ENCODE assay signal across 30 cellular contexts in the genomic region with DNA sequence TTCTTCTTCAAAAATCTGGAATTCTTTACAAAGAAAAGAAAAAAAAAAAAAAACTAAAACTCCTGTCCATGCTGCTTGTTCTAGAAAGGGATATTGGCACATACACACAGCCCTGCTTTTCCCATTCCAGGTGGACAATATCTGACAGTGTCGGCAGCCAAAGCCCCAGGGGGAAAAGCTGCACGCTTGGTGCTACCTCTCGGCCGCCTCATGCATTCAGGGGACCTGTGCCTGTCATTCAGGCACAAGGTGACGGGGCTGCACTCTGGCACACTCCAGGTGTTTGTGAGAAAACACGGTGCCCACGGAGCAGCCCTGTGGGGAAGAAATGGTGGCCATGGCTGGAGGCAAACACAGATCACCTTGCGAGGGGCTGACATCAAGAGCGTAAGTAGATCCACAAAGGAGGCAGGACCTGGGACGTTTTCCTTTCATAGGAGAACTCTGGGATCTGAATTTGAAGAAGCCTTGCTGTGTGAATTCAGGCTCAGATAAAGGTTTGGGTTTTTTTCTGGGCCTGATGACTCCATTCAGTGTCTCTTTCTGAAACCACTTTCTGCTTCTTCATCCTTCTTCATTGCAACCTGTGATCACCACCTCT.
DNase-seq lines count a peak whose midpoint lies in the region; ATAC-seq and TF ChIP-seq lines count a peak whose summit lies in the region.
"Had no signal": no experiment of that assay in that cellular context is flagged by ENCODE, and none has a peak within 500 bp of the region (broad histone marks: within the 10 kb centered on the region; RNA-seq: fewer than 3 reads in every experiment).

No MANE protein-coding gene starts in this region.

- H3K4me3 Mint-ChIP-seq in neural progenitor cell, result no peak overlapping the region
- H3K4me3 Mint-ChIP-seq in activated CD4-positive, alpha-beta T cell treated with anti-CD3 and anti-CD28 coated beads, Interleukin-2, amount 10 ng/mL, durations not matched to agents 24 days and 14 days, result no peak overlapping the region
- H3K4me3 Mint-ChIP-seq: activated CD8-positive, alpha-beta memory T cell treated with anti-CD3 and anti-CD28 coated beads, Interleukin-2, amount 10 ng/mL, durations not matched to agents 7 days and 5 days; CD8-positive, alpha-beta T cell; natural killer cell; stimulated activated naive B cell treated with anti-CD40 and anti-IgM and Interleukin-4, amounts not matched to agents 10 μg/mL and 1 μg/mL and 100 μg/mL, for 72 hours had no signal

- H3K27ac ChIP-seq in heart left ventricle, result no peak overlapping the region
- no peak overlapping the region for H3K27ac ChIP-seq in left ventricle myocardium inferior (replicated peaks)
- H3K27ac ChIP-seq in neural progenitor cell, result no peak overlapping the region
- H3K27ac ChIP-seq in esophagus squamous epithelium, result no peak overlapping the region
- H3K27ac ChIP-seq: adrenal gland, parathyroid adenoma, right lobe of liver, vagina, WERI-Rb-1 had no signal

- H3K9me3 Mint-ChIP-seq in neural progenitor cell, result no peaks in the 10 kb centered on the region
- H3K9me3 Mint-ChIP-seq in activated CD4-positive, alpha-beta T cell treated with anti-CD3 and anti-CD28 coated beads, Interleukin-2, amount 10 ng/mL, durations not matched to agents 24 days and 14 days, result no peaks in the 10 kb centered on the region
- H3K9me3 Mint-ChIP-seq: CD8-positive, alpha-beta T cell; stimulated activated naive B cell treated with anti-CD40 and anti-IgM and Interleukin-4, amounts not matched to agents 10 μg/mL and 1 μg/mL and 100 μg/mL, for 72 hours had no signal

- H3K27me3 Mint-ChIP-seq in neural progenitor cell (ENCODE audit: insufficient read depth, low read depth), result no peaks in the 10 kb centered on the region
- H3K27me3 Mint-ChIP-seq in activated CD4-positive, alpha-beta T cell treated with anti-CD3 and anti-CD28 coated beads, Interleukin-2, amount 10 ng/mL, durations not matched to agents 24 days and 14 days, result peaks cover 1% of the 10 kb centered on the region
- H3K27me3 Mint-ChIP-seq: stimulated activated naive B cell treated with anti-CD40 and anti-IgM and Interleukin-4, amounts not matched to agents 10 μg/mL and 1 μg/mL and 100 μg/mL, for 72 hours had no signal

- no peaks in the 10 kb centered on the region for H3K36me3 ChIP-seq in heart left ventricle
- H3K36me3 ChIP-seq in left ventricle myocardium inferior, result no peaks in the 10 kb centered on the region
- H3K36me3 ChIP-seq in neural progenitor cell, result no peaks in the 10 kb centered on the region
- H3K36me3 ChIP-seq in esophagus squamous epithelium, result peaks cover 0 to 4% (median 0%) of the 10 kb centered on the region in 3 donors
- H3K36me3 ChIP-seq: adrenal gland, right lobe of liver, vagina, WERI-Rb-1 had no signal

- no peak overlapping the region for H3K9ac ChIP-seq in neural progenitor cell
- H3K9ac ChIP-seq: parathyroid adenoma had no signal

- no peak overlapping the region for H3K4me2 ChIP-seq in neural progenitor cell

- 21 to 29% (median 28%) methylated on average over 10 of the region's 10 CpGs for WGBS in heart left ventricle, 4 donors
- 61 to 79% methylated on average over 8 to 10 of the region's 10 CpGs for WGBS in esophagus squamous epithelium, 2 donors

- TF ChIP-seq CTCF in heart left ventricle (IDR thresholded peaks at IDR 0.05), result no peak
- TF ChIP-seq CTCF in left ventricle myocardium inferior (IDR thresholded peaks at IDR 0.05; ENCODE audit: borderline replicate concordance), result no peak
- no peak for TF ChIP-seq CTCF in neural progenitor cell (IDR thresholded peaks at IDR 0.05)
- no peak for TF ChIP-seq CTCF in esophagus squamous epithelium (IDR thresholded peaks at IDR 0.05)

- H3K79me2 ChIP-seq in neural progenitor cell (ENCODE audit: low read depth), result no peaks in the 10 kb centered on the region
- H3K79me2 ChIP-seq: parathyroid adenoma had no signal

- peak in 1 of 5 donors; percentile 29 for DNase-seq in heart left ventricle
- DNase-seq in Right ventricle myocardium inferior (ENCODE audit: missing footprints), result no peak
- DNase-seq in left ventricle myocardium inferior, result no peak
- no peak for DNase-seq in neural progenitor cell (ENCODE audit: low spot score)
- DNase-seq in esophagus squamous epithelium (lab: John Stamatoyannopoulos, UW), result no peak
- DNase-seq in activated CD4-positive, alpha-beta T cell treated with anti-CD3 and anti-CD28 coated beads, Interleukin-2, amount 10 ng/mL, durations not matched to agents 24 days and 14 days, result no peak
- no peak for DNase-seq in Ammon's horn (ENCODE audit: low spot score)
- DNase-seq: activated CD4-positive, alpha-beta T cell treated with anti-CD3 and anti-CD28 coated beads, Interleukin-2, amount 50 U/mL, for 1 hour; activated CD8-positive, alpha-beta memory T cell treated with anti-CD3 and anti-CD28 coated beads, Interleukin-2, amount 10 ng/mL, durations not matched to agents 7 days and 5 days; activated naive CD4-positive, alpha-beta T cell treated with Interleukin-2 at 50 U/mL for 16 hours; activated T-cell treated with anti-CD3 and anti-CD28 coated beads, Interleukin-2, amount 50 U/mL, for 48 hours; adrenal gland; AML-193; CD8-positive, alpha-beta T cell; DMS 273 treated with DMSO at 0.1 percent for 48 hours; effector memory CD4-positive, alpha-beta T cell; erythroblast; foreskin fibroblast; GOT3; natural killer cell; NCI-H1694; NCI-H524; SHP77 treated with DMSO at 0.1 percent for 48 hours; stimulated activated CD4-positive, alpha-beta T cell treated with anti-CD3 and anti-CD28 coated beads, Interleukin-4, amount 100 ng/mL, for 4 hours; stimulated activated naive B cell treated with anti-CD40 and anti-IgM and Interleukin-4, amounts not matched to agents 10 μg/mL and 1 μg/mL and 100 μg/mL, for 72 hours; WERI-Rb-1 had no signal

- H3K27ac Mint-ChIP-seq in neural progenitor cell, result no peak overlapping the region
- no peak overlapping the region for H3K27ac Mint-ChIP-seq in activated CD4-positive, alpha-beta T cell treated with anti-CD3 and anti-CD28 coated beads, Interleukin-2, amount 10 ng/mL, durations not matched to agents 24 days and 14 days
- H3K27ac Mint-ChIP-seq: activated CD8-positive, alpha-beta memory T cell treated with anti-CD3 and anti-CD28 coated beads, Interleukin-2, amount 10 ng/mL, durations not matched to agents 7 days and 5 days; CD8-positive, alpha-beta T cell; natural killer cell; stimulated activated naive B cell treated with anti-CD40 and anti-IgM and Interleukin-4, amounts not matched to agents 10 μg/mL and 1 μg/mL and 100 μg/mL, for 72 hours had no signal

- peak overlapping the region; percentile 59 for H2AFZ ChIP-seq in neural progenitor cell (replicated peaks)
- H2AFZ ChIP-seq: parathyroid adenoma had no signal

- H4K20me1 ChIP-seq in neural progenitor cell (ENCODE audit: low read depth), result no peaks in the 10 kb centered on the region

- TF ChIP-seq POLR2A in heart left ventricle (IDR thresholded peaks at IDR 0.05) (no peak), esophagus squamous epithelium (IDR thresholded peaks at IDR 0.05) (no peak)

- no peaks in the 10 kb centered on the region for H3K36me3 Mint-ChIP-seq in neural progenitor cell
- H3K36me3 Mint-ChIP-seq in activated CD4-positive, alpha-beta T cell treated with anti-CD3 and anti-CD28 coated beads, Interleukin-2, amount 10 ng/mL, durations not matched to agents 24 days and 14 days (ENCODE audit: low read depth), result no peaks in the 10 kb centered on the region
- H3K36me3 Mint-ChIP-seq: activated CD8-positive, alpha-beta memory T cell treated with anti-CD3 and anti-CD28 coated beads, Interleukin-2, amount 10 ng/mL, durations not matched to agents 7 days and 5 days; CD8-positive, alpha-beta T cell; natural killer cell; stimulated activated naive B cell treated with anti-CD40 and anti-IgM and Interleukin-4, amounts not matched to agents 10 μg/mL and 1 μg/mL and 100 μg/mL, for 72 hours had no signal

- peaks cover 5% of the 10 kb centered on the region for H3K4me1 Mint-ChIP-seq in neural progenitor cell
- no peaks in the 10 kb centered on the region for H3K4me1 Mint-ChIP-seq in activated CD4-positive, alpha-beta T cell treated with anti-CD3 and anti-CD28 coated beads, Interleukin-2, amount 10 ng/mL, durations not matched to agents 24 days and 14 days
- H3K4me1 Mint-ChIP-seq: activated CD8-positive, alpha-beta memory T cell treated with anti-CD3 and anti-CD28 coated beads, Interleukin-2, amount 10 ng/mL, durations not matched to agents 7 days and 5 days; natural killer cell; stimulated activated naive B cell treated with anti-CD40 and anti-IgM and Interleukin-4, amounts not matched to agents 10 μg/mL and 1 μg/mL and 100 μg/mL, for 72 hours had no signal

- no peaks in the 10 kb centered on the region for H3K9me3 ChIP-seq in heart left ventricle
- no peaks in the 10 kb centered on the region for H3K9me3 ChIP-seq in left ventricle myocardium inferior (replicated peaks)
- H3K9me3 ChIP-seq in neural progenitor cell (ENCODE audit: low read depth), result no peaks in the 10 kb centered on the region
- H3K9me3 ChIP-seq in esophagus squamous epithelium, result no peaks in the 10 kb centered on the region
- H3K9me3 ChIP-seq: adrenal gland, right lobe of liver, vagina had no signal

- no peaks in the 10 kb centered on the region for H3F3A ChIP-seq in neural progenitor cell (ENCODE audit: low read depth)

- peak overlapping the region in 2 of 12 donors; percentile 12 to 14 for H3K4me3 ChIP-seq in heart left ventricle
- peak overlapping the region; percentile 18 for H3K4me3 ChIP-seq in left ventricle myocardium inferior
- no peak overlapping the region for H3K4me3 ChIP-seq in neural progenitor cell
- H3K4me3 ChIP-seq in esophagus squamous epithelium, result no peak overlapping the region
- H3K4me3 ChIP-seq: adrenal gland, right lobe of liver, vagina had no signal

- no peaks in the 10 kb centered on the region for H3K27me3 ChIP-seq in heart left ventricle
- no peaks in the 10 kb centered on the region for H3K27me3 ChIP-seq in left ventricle myocardium inferior (ENCODE audit: low read depth)
- no peaks in the 10 kb centered on the region for H3K27me3 ChIP-seq in neural progenitor cell
- H3K27me3 ChIP-seq in esophagus squamous epithelium, result no peaks in the 10 kb centered on the region
- H3K27me3 ChIP-seq: adrenal gland, right lobe of liver, vagina had no signal

- intact Hi-C loops in heart left ventricle (cut with DNase I) (no loop called here), Right ventricle myocardium inferior (cut with DNase I) (no loop called here), left ventricle myocardium inferior (cut with micrococcal nuclease) (no loop called here), esophagus squamous epithelium (cut with DNase I) (no loop called here)
- intact Hi-C loops in activated CD4-positive, alpha-beta T cell treated with anti-CD3 and anti-CD28 coated beads, Interleukin-2, amount 10 ng/mL, durations not matched to agents 24 days and 14 days (cut with micrococcal nuclease), result no loop called here

- ATAC-seq in heart left ventricle (peak in 3 of 4 donors; percentile 41 to 59 (median 43)), Right ventricle myocardium inferior (no peak), HG03097 (IDR thresholded peaks at IDR 0.05; ENCODE audit: low FRiP score, unreplicated experiment) (no peak)
- ATAC-seq: activated CD8-positive, alpha-beta memory T cell treated with anti-CD3 and anti-CD28 coated beads, Interleukin-2, amount 10 ng/mL, durations not matched to agents 7 days and 5 days; CD8-positive, alpha-beta T cell; natural killer cell; stimulated activated naive B cell treated with anti-CD40 and anti-IgM and Interleukin-4, amounts not matched to agents 10 μg/mL and 1 μg/mL and 100 μg/mL, for 72 hours had no signal

- peaks cover 0 to 28% (median 16%) of the 10 kb centered on the region in 12 donors for H3K4me1 ChIP-seq in heart left ventricle
- H3K4me1 ChIP-seq in left ventricle myocardium inferior, result peaks cover 37% of the 10 kb centered on the region
- no peaks in the 10 kb centered on the region for H3K4me1 ChIP-seq in neural progenitor cell
- H3K4me1 ChIP-seq in esophagus squamous epithelium, result peaks cover 0 to 42% (median 0%) of the 10 kb centered on the region in 3 donors
- H3K4me1 ChIP-seq: parathyroid adenoma, right lobe of liver, vagina had no signal

Comparison
In these comparisons a context has a peak if more than half of its experiments do, and no peak if none do; other contexts are left out.
1. ATAC-seq: peak in heart left ventricle (3 of 4); none in Right ventricle myocardium inferior (single experiment) and HG03097 (single experiment).